ENCODE assay signal across 8 cellular contexts in the genomic region with DNA sequence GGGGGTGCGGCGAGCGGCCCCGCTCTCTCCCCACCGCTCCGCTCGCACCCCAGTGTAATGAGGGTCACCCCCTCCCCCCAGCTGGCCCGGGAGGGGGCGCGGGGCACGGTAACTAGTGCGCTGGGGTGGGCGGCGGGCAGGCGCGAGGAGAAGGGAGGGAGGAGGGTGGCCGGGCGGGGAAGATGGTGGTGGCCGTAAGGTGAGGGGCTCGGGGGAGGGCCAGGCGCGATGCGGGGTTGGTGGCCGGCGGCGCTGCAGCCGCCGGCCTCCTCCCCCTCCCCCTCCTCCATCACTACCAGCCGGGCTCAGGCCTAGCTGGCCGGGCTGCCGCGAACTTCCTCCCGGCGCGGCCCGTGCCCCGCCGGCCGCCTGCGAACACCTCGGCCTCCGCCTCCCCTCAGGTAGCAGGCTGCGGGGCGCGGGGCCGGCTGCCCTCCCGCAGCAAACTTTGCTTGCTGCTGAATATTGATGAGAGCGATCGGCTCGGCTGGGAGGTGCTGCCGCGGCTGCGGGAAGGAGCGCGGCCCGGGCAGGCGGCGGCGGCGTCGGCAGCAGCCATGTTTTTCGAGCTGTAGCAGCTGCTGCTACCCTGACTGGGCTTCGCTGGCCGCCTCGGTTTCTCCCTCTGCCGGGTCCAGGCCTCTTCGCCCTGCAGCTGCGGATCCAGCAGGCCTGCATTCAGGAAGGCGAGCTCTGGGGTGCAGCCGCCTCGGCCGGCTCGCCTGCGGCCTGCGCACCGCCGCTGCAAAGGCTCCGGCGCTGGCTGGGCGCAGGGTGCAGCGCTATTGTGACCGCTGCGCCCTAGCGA. TPM values are rescaled to one million over a fixed set of nuclear protein-coding genes. Genes with fewer than 3 reads are reported as not detected.
DNase-seq lines count a peak whose midpoint lies in the region; ATAC-seq lines count a peak whose summit lies in the region.

No MANE protein-coding gene starts in this region.

- DNase-seq in AML-193 (lab: John Stamatoyannopoulos, UW) (peak; percentile 14 to 49), SJSA1 (ENCODE audit: low read depth in 1 of 2, low spot score in 2 of 2) (peak; percentile 67 to 85), amniotic epithelial cell (ENCODE audit: low read depth) (peak; percentile 50), hepatic stellate cell (ENCODE audit: low spot score) (peak; percentile 57), NCI-H1930 (lab: John Stamatoyannopoulos, UW) (no peak)

- H3K36me3 ChIP-seq in SJSA1 (peaks cover 47% of the 10 kb centered on the region), rectal smooth muscle tissue (ENCODE audit: control insufficient read depth, insufficient read depth, low read length) (no peaks in the 10 kb centered on the region)

- no peaks in the 10 kb centered on the region for H3K27me3 ChIP-seq in SJSA1 (replicated peaks)
- H3K27me3 ChIP-seq in rectal smooth muscle tissue (ENCODE audit: control insufficient read depth, insufficient read depth, low read length), result no peaks in the 10 kb centered on the region

- peak overlapping the region; percentile 7 for H3K9ac ChIP-seq in rectal smooth muscle tissue (ENCODE audit: low read length)

- H3K9me3 ChIP-seq in SJSA1 (replicated peaks), result peaks cover 7% of the 10 kb centered on the region; the same call in 1 of the 2 replicates

- ATAC-seq in GM19035 (IDR thresholded peaks at IDR 0.05; ENCODE audit: unreplicated experiment) (peak; percentile 30), HG03175 (IDR thresholded peaks at IDR 0.05; ENCODE audit: unreplicated experiment) (peak; percentile 25)

- peak overlapping the region; percentile 28 for H3K27ac ChIP-seq in SJSA1
- peak overlapping the region; percentile 87 for H3K27ac ChIP-seq in rectal smooth muscle tissue (ENCODE audit: low read depth, low read length)

- H3K4me3 ChIP-seq in SJSA1, result peak overlapping the region; percentile 68
- peak overlapping the region; percentile 84 for H3K4me3 ChIP-seq in rectal smooth muscle tissue (ENCODE audit: low read length)

- peaks cover 46% of the 10 kb centered on the region for H3K4me1 ChIP-seq in SJSA1 (replicated peaks)
- peaks cover 29% of the 10 kb centered on the region for H3K4me1 ChIP-seq in rectal smooth muscle tissue (ENCODE audit: control insufficient read depth, insufficient read depth, low read length)

RNA-seq across cellular contexts. Expression of a gene that starts 0.5 kb away (rescaled TPM):
- 41.4 and 47.7 TPM in 2 replicates for total RNA-seq in SJSA1 (2014; rRNA removed; shearing (Covaris generic))

RNA-seq across cellular contexts. Expression of a gene that starts 47.3 kb away (rescaled TPM):
- 1.3 and 4.1 TPM in 2 replicates for total RNA-seq in SJSA1 (2014; rRNA removed; shearing (Covaris generic))

Comparison
In these comparisons a context has a peak if more than half of its experiments do, and no peak if none do; other contexts are left out.
1. DNase-seq: peak in AML-193 (2 of 2), SJSA1 (2 of 2), amniotic epithelial cell (single experiment) and hepatic stellate cell (single experiment); none in NCI-H1930 (0 of 2).